Comparison of ENCODE assay signal across 1 cellular context in the genomic region with DNA sequence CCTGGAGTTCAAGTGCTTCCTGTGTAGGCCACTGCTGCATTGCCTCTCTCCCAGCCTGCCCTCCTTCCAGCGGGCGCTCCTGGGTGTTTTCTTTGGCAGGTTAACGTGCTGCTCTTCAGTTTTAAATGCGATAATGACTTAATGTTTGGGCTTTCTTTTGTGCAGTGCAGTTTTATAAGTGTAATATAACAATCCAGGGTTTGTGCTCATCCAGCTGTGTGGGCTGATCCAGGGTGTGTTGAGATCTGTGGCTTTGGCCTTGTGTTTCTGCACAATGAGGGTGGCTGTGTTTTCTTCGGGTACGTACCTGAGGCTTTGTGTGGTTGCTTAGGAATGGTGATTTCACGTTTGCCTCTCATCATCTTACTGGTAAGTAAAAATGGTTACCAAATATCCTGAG.
TF ChIP-seq lines count a peak whose summit lies in the region.

No MANE protein-coding gene starts in this region.

TF ChIP-seq in GM23338, 12 proteins besides CTCF, POLR2A, EP300 and RAD21 (continued from another document):
- TF ChIP-seq, protein P1, sequence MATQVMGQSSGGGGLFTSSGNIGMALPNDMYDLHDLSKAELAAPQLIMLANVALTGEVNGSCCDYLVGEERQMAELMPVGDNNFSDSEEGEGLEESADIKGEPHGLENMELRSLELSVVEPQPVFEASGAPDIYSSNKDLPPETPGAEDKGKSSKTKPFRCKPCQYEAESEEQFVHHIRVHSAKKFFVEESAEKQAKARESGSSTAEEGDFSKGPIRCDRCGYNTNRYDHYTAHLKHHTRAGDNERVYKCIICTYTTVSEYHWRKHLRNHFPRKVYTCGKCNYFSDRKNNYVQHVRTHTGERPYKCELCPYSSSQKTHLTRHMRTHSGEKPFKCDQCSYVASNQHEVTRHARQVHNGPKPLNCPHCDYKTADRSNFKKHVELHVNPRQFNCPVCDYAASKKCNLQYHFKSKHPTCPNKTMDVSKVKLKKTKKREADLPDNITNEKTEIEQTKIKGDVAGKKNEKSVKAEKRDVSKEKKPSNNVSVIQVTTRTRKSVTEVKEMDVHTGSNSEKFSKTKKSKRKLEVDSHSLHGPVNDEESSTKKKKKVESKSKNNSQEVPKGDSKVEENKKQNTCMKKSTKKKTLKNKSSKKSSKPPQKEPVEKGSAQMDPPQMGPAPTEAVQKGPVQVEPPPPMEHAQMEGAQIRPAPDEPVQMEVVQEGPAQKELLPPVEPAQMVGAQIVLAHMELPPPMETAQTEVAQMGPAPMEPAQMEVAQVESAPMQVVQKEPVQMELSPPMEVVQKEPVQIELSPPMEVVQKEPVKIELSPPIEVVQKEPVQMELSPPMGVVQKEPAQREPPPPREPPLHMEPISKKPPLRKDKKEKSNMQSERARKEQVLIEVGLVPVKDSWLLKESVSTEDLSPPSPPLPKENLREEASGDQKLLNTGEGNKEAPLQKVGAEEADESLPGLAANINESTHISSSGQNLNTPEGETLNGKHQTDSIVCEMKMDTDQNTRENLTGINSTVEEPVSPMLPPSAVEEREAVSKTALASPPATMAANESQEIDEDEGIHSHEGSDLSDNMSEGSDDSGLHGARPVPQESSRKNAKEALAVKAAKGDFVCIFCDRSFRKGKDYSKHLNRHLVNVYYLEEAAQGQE (IDR thresholded peaks at IDR 0.05; ENCODE audit: unreplicated experiment) = no peak
